Comparison of ENCODE assay signal across 9 cellular contexts in genomic region chr15:60179786-60180391, GRCh38.
DNase-seq lines count a peak whose midpoint lies in the region; ATAC-seq and TF ChIP-seq lines count a peak whose summit lies in the region.
"Had no signal": no experiment of that assay in that cellular context is flagged by ENCODE, and none has a peak within 500 bp of the region (broad histone marks: within the 10 kb centered on the region; RNA-seq: fewer than 3 reads in every experiment).

No MANE protein-coding gene starts in this region.

- H3K4me3 Mint-ChIP-seq in activated naive CD4-positive, alpha-beta T cell treated with anti-CD3 and anti-CD28 coated beads for 36 hours, result no peak overlapping the region
- H3K4me3 Mint-ChIP-seq: T-helper 1 cell treated with Interleukin-12 subunit alpha and Interleukin-12 subunit beta and Interleukin-4 antibody, amounts not matched to agents 30 μg/mL and 1 μg/mL, for 36 hours had no signal

- DNase-seq in CD1c-positive myeloid dendritic cell (ENCODE audit: extremely low spot score) (peak; percentile 58), NCI-H446 treated with DMSO at 0.1 percent for 48 hours (lab: John Stamatoyannopoulos, UW) (peak; percentile 24), iPS DF 6.9 (ENCODE audit: low read depth, low spot score) (peak; percentile 27), stomach (no peak), GM19238 (ENCODE audit: insufficient read length, low spot score) (no peak)
- DNase-seq in activated naive CD4-positive, alpha-beta T cell treated with anti-CD3 and anti-CD28 coated beads for 36 hours, result peak; percentile 49

- peaks cover under 1% of the 10 kb centered on the region for H3K27me3 Mint-ChIP-seq in activated naive CD4-positive, alpha-beta T cell treated with anti-CD3 and anti-CD28 coated beads for 36 hours (ENCODE audit: low read depth)

- H3K4me3 ChIP-seq in GM12875 (ENCODE audit: low read depth, low read length) (no peak overlapping the region), iPS DF 6.9 (ENCODE audit: low read length) (no peak overlapping the region), stomach (no peak overlapping the region)

- no peak overlapping the region for H3K27ac Mint-ChIP-seq in activated naive CD4-positive, alpha-beta T cell treated with anti-CD3 and anti-CD28 coated beads for 36 hours
- H3K27ac Mint-ChIP-seq: T-helper 1 cell treated with Interleukin-12 subunit alpha and Interleukin-12 subunit beta and Interleukin-4 antibody, amounts not matched to agents 30 μg/mL and 1 μg/mL, for 36 hours had no signal

- no peaks in the 10 kb centered on the region for H3K4me1 ChIP-seq in iPS DF 6.9 (ENCODE audit: control insufficient read depth, insufficient read depth, low read length)
- no peaks in the 10 kb centered on the region for H3K4me1 ChIP-seq in stomach

- H3K4me1 Mint-ChIP-seq in activated naive CD4-positive, alpha-beta T cell treated with anti-CD3 and anti-CD28 coated beads for 36 hours (ENCODE audit: low read depth), result no peaks in the 10 kb centered on the region

- intact Hi-C loops in activated naive CD4-positive, alpha-beta T cell treated with anti-CD3 and anti-CD28 coated beads for 36 hours (cut with micrococcal nuclease), result loop anchor here (1.0 to 2.0 kb wide), 6 partner anchors 147 to 489 kb away; no protein-coding TSS in a partner anchor
- intact Hi-C loops in stomach (cut with DNase I; ENCODE audit: low total_unique reads), result loop anchor here (5.0 to 10.0 kb wide), 2 partner anchors 263 to 455 kb away; no protein-coding TSS in a partner anchor

- no peak for ATAC-seq in HG03196 (IDR thresholded peaks at IDR 0.05; ENCODE audit: unreplicated experiment)

- no CpG with 5 or more reads among the region's 2 CpGs for WGBS in iPS DF 6.9 (ENCODE audit: insufficient coverage, insufficient read length)
- 63 to 75% (median 74%) methylated on average over 2 of the region's 2 CpGs for WGBS in stomach, 5 donors

- peak; percentile 64; the same call in 1 of the 2 replicates for TF ChIP-seq CTCF in GM12875 (IDR thresholded peaks at IDR 0.05; ENCODE audit: borderline replicate concordance, insufficient read depth, low read depth, low read length)
- TF ChIP-seq CTCF in stomach (IDR thresholded peaks at IDR 0.05), result peak in 5 of 7 experiments; percentile 27 to 78 (median 67)

- H3K36me3 Mint-ChIP-seq in activated naive CD4-positive, alpha-beta T cell treated with anti-CD3 and anti-CD28 coated beads for 36 hours (ENCODE audit: low read depth), result no peaks in the 10 kb centered on the region

- no peak for TF ChIP-seq EP300 in stomach (IDR thresholded peaks at IDR 0.05)

- CTCF ChIA-PET in activated naive CD4-positive, alpha-beta T cell treated with anti-CD3 and anti-CD28 coated beads for 36 hours (lab: Charles Lee), result interaction anchor here (0.6 to 4.1 kb wide), 21 partner anchors 9 to 663 kb away, joined by 3 to 41 read pairs (median 4); partner anchors contain the start of gene FOXB1

- H3K36me3 ChIP-seq in iPS DF 6.9 (ENCODE audit: control insufficient read depth, insufficient read depth, low read length) (no peaks in the 10 kb centered on the region), stomach (no peaks in the 10 kb centered on the region)

- H3K27ac ChIP-seq in iPS DF 6.9 (ENCODE audit: low read length), result no peak overlapping the region
- no peak overlapping the region for H3K27ac ChIP-seq in stomach

- H3K27me3 ChIP-seq in iPS DF 6.9 (ENCODE audit: control insufficient read depth, insufficient read depth, low read length) (no peaks in the 10 kb centered on the region), stomach (peaks cover 0 to 15% (median 0%) of the 10 kb centered on the region in 3 donors)

- H3K9me3 ChIP-seq in iPS DF 6.9 (ENCODE audit: control insufficient read depth, insufficient read depth, low read length) (no peaks in the 10 kb centered on the region), stomach (no peaks in the 10 kb centered on the region)

- no peak for TF ChIP-seq POLR2A in stomach (IDR thresholded peaks at IDR 0.05)

- H3K9me3 Mint-ChIP-seq in activated naive CD4-positive, alpha-beta T cell treated with anti-CD3 and anti-CD28 coated beads for 36 hours, result no peaks in the 10 kb centered on the region
- H3K9me3 Mint-ChIP-seq: T-helper 1 cell treated with Interleukin-12 subunit alpha and Interleukin-12 subunit beta and Interleukin-4 antibody, amounts not matched to agents 30 μg/mL and 1 μg/mL, for 36 hours had no signal

Comparison
In these comparisons a context has a peak if more than half of its experiments do, and no peak if none do; other contexts are left out.
1. DNase-seq: peak in CD1c-positive myeloid dendritic cell (single experiment), NCI-H446 treated with DMSO at 0.1 percent for 48 hours (single experiment), activated naive CD4-positive, alpha-beta T cell treated with anti-CD3 and anti-CD28 coated beads for 36 hours (single experiment) and iPS DF 6.9 (single experiment); none in stomach (single experiment) and GM19238 (single experiment).